ENCODE assay signal across 16 cellular contexts in genomic region chr17:82583720-82584234, GRCh38.
DNase-seq lines count a peak whose midpoint lies in the region; ATAC-seq, FAIRE-seq and TF ChIP-seq lines count a peak whose summit lies in the region.
"Had no signal": no experiment of that assay in that cellular context is flagged by ENCODE, and none has a peak within 500 bp of the region (broad histone marks: within the 10 kb centered on the region; RNA-seq: fewer than 3 reads in every experiment).

No MANE protein-coding gene starts in this region.

- H3K4me1 ChIP-seq in osteoblast (ENCODE audit: insufficient read depth, low read length): peaks cover 9% of the 10 kb centered on the region
- H3K4me1 ChIP-seq in ascending aorta: no peaks in the 10 kb centered on the region

- H3K9me3 ChIP-seq in T-helper 17 cell (ENCODE audit: control insufficient read depth, low read length, poor library complexity, severe bottlenecking): no peaks in the 10 kb centered on the region
- H3K9me3 ChIP-seq in osteoblast (ENCODE audit: low read depth, low read length): no peaks in the 10 kb centered on the region
- H3K9me3 ChIP-seq in ascending aorta: no peaks in the 10 kb centered on the region

- H3K4me3 Mint-ChIP-seq in activated CD4-positive, alpha-beta T cell treated with anti-CD3 and anti-CD28 coated beads for 36 hours: no peak overlapping the region
- H3K4me3 Mint-ChIP-seq in T-helper 17 cell: peak overlapping the region; percentile 59
- H3K4me3 Mint-ChIP-seq in central memory CD8-positive, alpha-beta T cell: no peak overlapping the region
- H3K4me3 Mint-ChIP-seq: natural killer cell treated with Interleukin-12 subunit alpha and Interleukin-12 subunit beta and Interleukin-15 and Interleukin-18, amount 100 ng/mL, for 72 hours had no signal

- H3K27ac Mint-ChIP-seq in activated CD4-positive, alpha-beta T cell treated with anti-CD3 and anti-CD28 coated beads for 36 hours: no peak overlapping the region
- peak overlapping the region; percentile 34 for H3K27ac Mint-ChIP-seq in T-helper 17 cell
- no peak overlapping the region for H3K27ac Mint-ChIP-seq in central memory CD8-positive, alpha-beta T cell (ENCODE audit: low read depth)
- H3K27ac Mint-ChIP-seq: natural killer cell treated with Interleukin-12 subunit alpha and Interleukin-12 subunit beta and Interleukin-15 and Interleukin-18, amount 100 ng/mL, for 72 hours had no signal

- POLR2A ChIA-PET in activated CD4-positive, alpha-beta T cell treated with anti-CD3 and anti-CD28 coated beads for 36 hours (lab: Charles Lee): no interaction called here

- no peak overlapping the region for H3K4me2 ChIP-seq in osteoblast (ENCODE audit: insufficient read depth, low read length)

- no peak for TF ChIP-seq POLR2A in GM12892 (IDR thresholded peaks at IDR 0.05; ENCODE audit: low read depth, low read length)

- no peaks in the 10 kb centered on the region for H4K20me1 ChIP-seq in osteoblast (ENCODE audit: insufficient read depth, low read length)

- H2AFZ ChIP-seq in osteoblast (ENCODE audit: low read length): no peak overlapping the region

- H3K4me1 Mint-ChIP-seq in activated CD4-positive, alpha-beta T cell treated with anti-CD3 and anti-CD28 coated beads for 36 hours: peaks cover 16% of the 10 kb centered on the region
- H3K4me1 Mint-ChIP-seq in T-helper 17 cell: peaks cover 9% of the 10 kb centered on the region
- H3K4me1 Mint-ChIP-seq in central memory CD8-positive, alpha-beta T cell: no peaks in the 10 kb centered on the region

- no peak for FAIRE-seq in GM12892 (lab: Jason Lieb, UNC)
- FAIRE-seq: A204.1, astrocyte, small intestine, urothelium cell line had no signal

- H3K27ac ChIP-seq in osteoblast (ENCODE audit: low read depth, low read length) (no peak overlapping the region), ascending aorta (no peak overlapping the region)

- peaks cover 28% of the 10 kb centered on the region for H3K36me3 Mint-ChIP-seq in activated CD4-positive, alpha-beta T cell treated with anti-CD3 and anti-CD28 coated beads for 36 hours (ENCODE audit: low read depth)
- H3K36me3 Mint-ChIP-seq in T-helper 17 cell (ENCODE audit: low read depth): peaks cover 7% of the 10 kb centered on the region
- H3K36me3 Mint-ChIP-seq in central memory CD8-positive, alpha-beta T cell (ENCODE audit: insufficient read depth): peaks cover 26% of the 10 kb centered on the region

- peak; percentile 82 for ATAC-seq in activated CD4-positive, alpha-beta T cell treated with anti-CD3 and anti-CD28 coated beads for 36 hours
- ATAC-seq in T-helper 17 cell (peak; percentile 88), GM18909 (IDR thresholded peaks at IDR 0.05; ENCODE audit: poor library complexity, unreplicated experiment) (no peak)
- peak; percentile 24 for ATAC-seq in central memory CD8-positive, alpha-beta T cell (replicated peaks; ENCODE audit: extremely low read depth, poor library complexity, severe bottlenecking)

- no peaks in the 10 kb centered on the region for H3K27me3 Mint-ChIP-seq in activated CD4-positive, alpha-beta T cell treated with anti-CD3 and anti-CD28 coated beads for 36 hours
- no peaks in the 10 kb centered on the region for H3K27me3 Mint-ChIP-seq in T-helper 17 cell
- H3K27me3 Mint-ChIP-seq in central memory CD8-positive, alpha-beta T cell: no peaks in the 10 kb centered on the region
- H3K27me3 Mint-ChIP-seq: natural killer cell treated with Interleukin-12 subunit alpha and Interleukin-12 subunit beta and Interleukin-15 and Interleukin-18, amount 100 ng/mL, for 72 hours had no signal

- H3K9me3 Mint-ChIP-seq in activated CD4-positive, alpha-beta T cell treated with anti-CD3 and anti-CD28 coated beads for 36 hours (ENCODE audit: low read depth): no peaks in the 10 kb centered on the region
- no peaks in the 10 kb centered on the region for H3K9me3 Mint-ChIP-seq in central memory CD8-positive, alpha-beta T cell
- H3K9me3 Mint-ChIP-seq: natural killer cell treated with Interleukin-12 subunit alpha and Interleukin-12 subunit beta and Interleukin-15 and Interleukin-18, amount 100 ng/mL, for 72 hours had no signal

- no peak for TF ChIP-seq CTCF in osteoblast (IDR thresholded peaks at IDR 0.05; ENCODE audit: extremely low read depth, low read depth, low read length)
- TF ChIP-seq CTCF in ascending aorta (IDR thresholded peaks at IDR 0.05): no peak

- H3K36me3 ChIP-seq in osteoblast (ENCODE audit: insufficient read depth, low read length) (peaks cover 48% of the 10 kb centered on the region), ascending aorta (peaks cover 39 to 41% of the 10 kb centered on the region in 2 donors)

- peaks cover 5% of the 10 kb centered on the region for H3K79me2 ChIP-seq in osteoblast (ENCODE audit: insufficient read depth, low read length)

- no peak overlapping the region for H3K4me3 ChIP-seq in osteoblast (ENCODE audit: insufficient read depth, low read length)
- H3K4me3 ChIP-seq in ascending aorta: no peak overlapping the region

- DNase-seq in activated CD4-positive, alpha-beta T cell treated with anti-CD3 and anti-CD28 coated beads for 36 hours: peak; percentile 57
- no peak for DNase-seq in activated CD4-positive, alpha-beta T cell treated with anti-CD3 and anti-CD28 coated beads for 48 hours
- DNase-seq in T-helper 17 cell (no peak), osteoblast (ENCODE audit: insufficient read length, low spot score, missing footprints) (peak; percentile 58), GM12892 (ENCODE audit: insufficient read length) (no peak), ascending aorta (ENCODE audit: low spot score in 2 of 2) (no peak)
- no peak for DNase-seq in central memory CD8-positive, alpha-beta T cell (ENCODE audit: low spot score in 2 of 2)
- DNase-seq: activated CD4-positive, alpha-beta T cell treated with anti-CD3 and anti-CD28 coated beads, Interleukin-2, amount 50 U/mL, for 1 hour; DMS 273 treated with DMSO at 0.1 percent for 48 hours; effector CD8-positive, alpha-beta T cell; small intestine had no signal

- H3K27me3 ChIP-seq in osteoblast (ENCODE audit: insufficient read depth, low read length): no peaks in the 10 kb centered on the region
- no peaks in the 10 kb centered on the region for H3K27me3 ChIP-seq in ascending aorta

- CTCF ChIA-PET in activated CD4-positive, alpha-beta T cell treated with anti-CD3 and anti-CD28 coated beads for 36 hours (lab: Charles Lee): no interaction called here

- intact Hi-C loops in activated CD4-positive, alpha-beta T cell treated with anti-CD3 and anti-CD28 coated beads for 36 hours (cut with DNase I, micrococcal nuclease): no loop called here
- intact Hi-C loops in ascending aorta (cut with DNase I): no loop called here

Comparison
In these comparisons a context has a peak if more than half of its experiments do, and no peak if none do; other contexts are left out.
1. DNase-seq: peak in activated CD4-positive, alpha-beta T cell treated with anti-CD3 and anti-CD28 coated beads for 36 hours (single experiment) and osteoblast (single experiment); none in activated CD4-positive, alpha-beta T cell treated with anti-CD3 and anti-CD28 coated beads for 48 hours (single experiment), T-helper 17 cell (0 of 3), central memory CD8-positive, alpha-beta T cell (0 of 2), GM12892 (single experiment) and ascending aorta (0 of 2).